17 cellular contexts compared by ENCODE assay signal in genomic region chr16:13307255-13307654, GRCh38.
DNase-seq lines count a peak whose midpoint lies in the region; ATAC-seq and TF ChIP-seq lines count a peak whose summit lies in the region.
"Had no signal": no experiment of that assay in that cellular context is flagged by ENCODE, and none has a peak within 500 bp of the region (broad histone marks: within the 10 kb centered on the region; RNA-seq: fewer than 3 reads in every experiment).

No MANE protein-coding gene starts in this region.

- H3K4me3 ChIP-seq in PC-9 = no peak overlapping the region
- no peak overlapping the region for H3K4me3 ChIP-seq in epithelial cell of proximal tubule (ENCODE audit: low read depth, low read length)
- no peak overlapping the region for H3K4me3 ChIP-seq in retinal pigment epithelial cell (ENCODE audit: low read length)
- H3K4me3 ChIP-seq in GM23338 = no peak overlapping the region
- H3K4me3 ChIP-seq: heart right ventricle, lower lobe of right lung, tibial nerve had no signal

- H3K9me2 ChIP-seq in PC-9 (ENCODE audit: insufficient read depth) (no peaks in the 10 kb centered on the region), GM23338 (ENCODE audit: insufficient read depth) (no peaks in the 10 kb centered on the region)

- TF ChIP-seq CTCF in PC-9 (conservative IDR thresholded peaks at IDR 0.05) (no peak), epithelial cell of proximal tubule (conservative IDR thresholded peaks at IDR 0.05; ENCODE audit: low read depth, low read length) (no peak), retinal pigment epithelial cell (conservative IDR thresholded peaks at IDR 0.05; ENCODE audit: low read depth, low read length) (no peak), GM23338 (conservative IDR thresholded peaks at IDR 0.05; ENCODE audit: low read depth in 2 of 2) (no peak)

- no TSS peak for BruUV-seq in PC-9 (replicated peaks; lab: Mats Ljungman, UMichigan)

- H3K9me3 Mint-ChIP-seq in GM23338 = no peaks in the 10 kb centered on the region

- peak overlapping the region; percentile 88 for H3K27ac ChIP-seq in PC-9
- H3K27ac ChIP-seq in GM23338 (ENCODE audit: low read depth) = no peak overlapping the region
- H3K27ac ChIP-seq: heart right ventricle, lower lobe of right lung, tibial nerve had no signal

- POLR2A ChIA-PET in PC-9 (lab: Charles Lee; ENCODE audit: unreplicated experiment) = interaction anchor here (0.6 kb wide), 1 partner anchor 197 kb away, joined by 4 read pairs; no protein-coding TSS in a partner anchor

- H3K9me3 ChIP-seq in PC-9 (ENCODE audit: insufficient read depth, low read depth) = no peaks in the 10 kb centered on the region
- H3K9me3 ChIP-seq: heart right ventricle, lower lobe of right lung, tibial nerve had no signal

- peak; percentile 87 for DNase-seq in H4 (ENCODE audit: low spot score)
- DNase-seq in PC-9 = peak; percentile 86 to 99
- peak; percentile 97 for DNase-seq in epithelial cell of proximal tubule (ENCODE audit: low read depth)
- peak; percentile 98 for DNase-seq in retinal pigment epithelial cell (ENCODE audit: low read depth)
- DNase-seq in stimulated activated CD4-positive, alpha-beta T cell treated with anti-CD3 and anti-CD28 coated beads, Interleukin-2, amount 100 ng/mL, for 24 hours = no peak
- no peak for DNase-seq in GM23338 (ENCODE audit: low spot score)
- no peak for DNase-seq in NCI-H446 treated with DMSO at 0.1 percent for 48 hours (lab: John Stamatoyannopoulos, UW)
- DNase-seq: activated CD4-positive, CD25-positive, alpha-beta regulatory T cell treated with anti-CD3 and anti-CD28 coated beads, Interleukin-2, amount 50 U/mL, for 72 hours; activated T-cell treated with anti-CD3 and anti-CD28 coated beads, Interleukin-2, amount 50 U/mL, for 1 hour; anterior cingulate cortex; effector memory CD4-positive, alpha-beta T cell; GOT3; heart right ventricle; lower lobe of right lung had no signal

- H3K4me3 Mint-ChIP-seq in GM23338 = no peak overlapping the region

- H4K20me1 ChIP-seq in PC-9 (ENCODE audit: insufficient read depth) (no peaks in the 10 kb centered on the region), GM23338 (replicated peaks; ENCODE audit: insufficient read depth) (no peaks in the 10 kb centered on the region)

- H3K36me3 ChIP-seq in PC-9 (ENCODE audit: low read depth) (no peaks in the 10 kb centered on the region), GM23338 (ENCODE audit: insufficient read depth) (no peaks in the 10 kb centered on the region)
- H3K36me3 ChIP-seq: heart right ventricle, lower lobe of right lung, tibial nerve had no signal

- H3K79me2 ChIP-seq in PC-9 (ENCODE audit: low read depth) (no peaks in the 10 kb centered on the region), GM23338 (replicated peaks; ENCODE audit: insufficient read depth) (no peaks in the 10 kb centered on the region)

- intact Hi-C loops in PC-9 (cut with micrococcal nuclease; ENCODE audit: unreplicated experiment) = loop anchor here (1.0 to 5.0 kb wide), 11 partner anchors 9 to 695 kb away; no protein-coding TSS in a partner anchor

- H3K27me3 ChIP-seq in PC-9 (ENCODE audit: insufficient read depth, low read depth) = no peaks in the 10 kb centered on the region
- no peaks in the 10 kb centered on the region for H3K27me3 ChIP-seq in GM23338 (ENCODE audit: insufficient read depth)
- H3K27me3 ChIP-seq: tibial nerve had no signal

- no peaks in the 10 kb centered on the region for H3K36me3 Mint-ChIP-seq in GM23338 (ENCODE audit: low read depth)

- no peak overlapping the region for H3K27ac Mint-ChIP-seq in GM23338

- H3F3A ChIP-seq in PC-9 (ENCODE audit: insufficient read depth, low read depth) = peaks cover 26% of the 10 kb centered on the region
- no peaks in the 10 kb centered on the region for H3F3A ChIP-seq in GM23338 (replicated peaks; ENCODE audit: low read depth)

- ATAC-seq in GM23338 (no peak), HG03432 (IDR thresholded peaks at IDR 0.05; ENCODE audit: unreplicated experiment) (no peak)
- ATAC-seq: heart right ventricle, lower lobe of right lung, SK-N-SH treated with all-trans-retinoic acid at 6 μM for 48 hours had no signal

- H2AFZ ChIP-seq in PC-9 (no peak overlapping the region), GM23338 (no peak overlapping the region)

- H3K4me1 Mint-ChIP-seq in GM23338 = peaks cover 8% of the 10 kb centered on the region; the same call in 1 of the 3 replicates

- no peaks in the 10 kb centered on the region for H3K27me3 Mint-ChIP-seq in GM23338 (ENCODE audit: insufficient read depth, low read depth, poor library complexity)

- H3K4me1 ChIP-seq in PC-9 (replicated peaks; ENCODE audit: insufficient read depth) (peaks cover 44% of the 10 kb centered on the region), GM23338 (ENCODE audit: insufficient read depth) (no peaks in the 10 kb centered on the region)
- H3K4me1 ChIP-seq: heart right ventricle, lower lobe of right lung, tibial nerve had no signal

- CTCF ChIA-PET in PC-9 (lab: Charles Lee) = no interaction called here

- H3K4me2 ChIP-seq in PC-9 (peak overlapping the region; percentile 64), GM23338 (no peak overlapping the region)

TF ChIP-seq in GM23338, 12 proteins besides CTCF, POLR2A, EP300 and RAD21:
- TF ChIP-seq NANOG (IDR thresholded peaks at IDR 0.05; ENCODE audit: borderline replicate concordance) (no peak), POLR2AphosphoS5 (IDR thresholded peaks at IDR 0.05; ENCODE audit: low read depth) (no peak), EZH2phosphoT487 (IDR thresholded peaks at IDR 0.05; ENCODE audit: unreplicated experiment) (no peak), ETS1 (IDR thresholded peaks at IDR 0.05) (no peak), JUNB (IDR thresholded peaks at IDR 0.05; ENCODE audit: unreplicated experiment) (no peak), ZNF331 (CRISPR knock-in tag; IDR thresholded peaks at IDR 0.05; ENCODE audit: low read depth) (no peak), ZNF114 (CRISPR knock-in tag; IDR thresholded peaks at IDR 0.05) (no peak)

Comparison
In these comparisons a context has a peak if more than half of its experiments do, and no peak if none do; other contexts are left out.
1. DNase-seq: peak in H4 (single experiment), PC-9 (2 of 2), epithelial cell of proximal tubule (single experiment) and retinal pigment epithelial cell (single experiment); none in stimulated activated CD4-positive, alpha-beta T cell treated with anti-CD3 and anti-CD28 coated beads, Interleukin-2, amount 100 ng/mL, for 24 hours (0 of 2), GM23338 (single experiment) and NCI-H446 treated with DMSO at 0.1 percent for 48 hours (single experiment).